Comparison of ENCODE assay signal across 11 cellular contexts in the genomic region with DNA sequence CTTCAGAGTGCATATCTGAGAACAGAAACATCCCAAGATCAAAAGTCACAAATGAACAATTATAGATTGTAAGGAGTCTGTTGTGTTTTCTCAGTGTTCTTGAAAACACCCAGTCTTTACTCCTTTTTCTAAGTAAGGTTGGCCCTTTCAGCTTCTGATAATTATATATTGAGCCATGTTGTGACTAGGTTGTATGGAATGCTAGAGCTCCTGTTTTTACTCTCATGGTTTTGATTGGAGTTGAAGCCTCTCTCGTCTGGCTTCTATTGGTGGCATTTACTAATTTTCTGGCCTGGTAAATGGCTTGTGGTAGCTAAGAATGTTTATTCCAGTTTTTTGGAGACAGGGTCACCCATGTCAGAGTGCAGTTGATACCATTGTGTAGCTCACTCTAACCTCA.
DNase-seq lines count a peak whose midpoint lies in the region; ATAC-seq and TF ChIP-seq lines count a peak whose summit lies in the region.
"Had no signal": no experiment of that assay in that cellular context is flagged by ENCODE, and none has a peak within 500 bp of the region (broad histone marks: within the 10 kb centered on the region; RNA-seq: fewer than 3 reads in every experiment).

No MANE protein-coding gene starts in this region.

- H3K36me3 ChIP-seq in ascending aorta = no peaks in the 10 kb centered on the region

- DNase-seq in ELR (ENCODE audit: low read depth) (peak; percentile 73), ascending aorta (ENCODE audit: low spot score in 2 of 2) (no peak), glomerular visceral epithelial cell (ENCODE audit: extremely low spot score) (peak; percentile 39), NOMO-1 treated with DMSO at 0.1 percent for 48 hours (lab: John Stamatoyannopoulos, UW; ENCODE audit: unreplicated experiment) (no peak), posterior vena cava (ENCODE audit: low spot score) (no peak), left lobe of liver (ENCODE audit: low spot score) (no peak), NCI-H524 treated with DMSO at 0.1 percent for 48 hours (lab: John Stamatoyannopoulos, UW) (no peak)
- DNase-seq: hippocampal formation, NCI-H774, T-cell had no signal

- peak overlapping the region; percentile 86 to 95 for H3K27ac ChIP-seq in ascending aorta
- peak overlapping the region in 17 of 21 experiments; percentile 6 to 87 (median 68) for H3K27ac ChIP-seq in skin epidermis

- TF ChIP-seq CTCF in ascending aorta (IDR thresholded peaks at IDR 0.05) = no peak

- H3K27me3 ChIP-seq in ascending aorta = no peaks in the 10 kb centered on the region

- intact Hi-C loops in ascending aorta (cut with DNase I) = loop anchor here (2.0 kb wide), 1 partner anchor 22 kb away; no protein-coding TSS in a partner anchor
- intact Hi-C loops in posterior vena cava (cut with DNase I) = loop anchor here in 1 of 2 donors (5.0 kb wide), 1 partner anchor 41 kb away; no protein-coding TSS in a partner anchor

- H3K4me3 ChIP-seq in ascending aorta (no peak overlapping the region), skin epidermis (no peak overlapping the region)

- ATAC-seq in left lobe of liver = no peak
- ATAC-seq: T-cell had no signal

- peaks cover 8 to 72% of the 10 kb centered on the region in 2 donors for H3K4me1 ChIP-seq in ascending aorta

- H3K9me3 ChIP-seq in ascending aorta = no peaks in the 10 kb centered on the region

Comparison
In these comparisons a context has a peak if more than half of its experiments do, and no peak if none do; other contexts are left out.
1. DNase-seq: peak in ELR (single experiment) and glomerular visceral epithelial cell (single experiment); none in ascending aorta (0 of 2), NOMO-1 treated with DMSO at 0.1 percent for 48 hours (single experiment), posterior vena cava (single experiment), left lobe of liver (single experiment) and NCI-H524 treated with DMSO at 0.1 percent for 48 hours (single experiment).